22 cellular contexts compared by ENCODE assay signal in genomic region chr1:57285979-57286378, GRCh38.
DNase-seq lines count a peak whose midpoint lies in the region; ATAC-seq, FAIRE-seq and TF ChIP-seq lines count a peak whose summit lies in the region.
"Had no signal": no experiment of that assay in that cellular context is flagged by ENCODE, and none has a peak within 500 bp of the region (broad histone marks: within the 10 kb centered on the region; RNA-seq: fewer than 3 reads in every experiment).

No MANE protein-coding gene starts in this region.

- H4K12ac ChIP-seq in trophoblast cell (ENCODE audit: low read depth, low read length), result no peak overlapping the region

- TF ChIP-seq POLR2A in HepG2 (IDR thresholded peaks at IDR 0.05; ENCODE audit: insufficient read depth in 1 of 2, low read depth in 2 of 2, low read length in 2 of 2), result no peak

- no peak overlapping the region for H4K8ac ChIP-seq in trophoblast cell (ENCODE audit: low read depth, low read length)

- H3K27ac ChIP-seq in liver (ENCODE audit: low read depth in 1 of 2, low read length in 2 of 2) (peak overlapping the region; percentile 19 to 51), HepG2 (ENCODE audit: extremely low read length, insufficient read depth, low read length) (no peak overlapping the region), trophoblast cell (ENCODE audit: low read depth, low read length) (no peak overlapping the region)
- H3K27ac ChIP-seq: 22Rv1; A549; BLaER1 treated with 17β-estradiol and CSF1 and Interleukin-3, amounts not matched to agents 10 nM and 100 nM; C4-2B had no signal

- H3K4me2 ChIP-seq in HepG2 (ENCODE audit: low read depth, low read length) (no peak overlapping the region), trophoblast cell (ENCODE audit: low read length) (no peak overlapping the region)
- H3K4me2 ChIP-seq: A549; BLaER1 treated with 17β-estradiol and CSF1 and Interleukin-3, amounts not matched to agents 10 nM and 100 nM had no signal

- in situ Hi-C loops in HepG2 (cut with HindIII; ENCODE audit: extremely low pct_ligation_motif_present, low pct_unique_long_range_greater_than_20kb), result loop anchor here (25.0 kb wide), 1 partner anchor 449 kb away; no protein-coding TSS in a partner anchor

- CTCF ChIA-PET in HepG2 (lab: Yijun Ruan, JAX; ENCODE audit: low intra/inter-chr PET ratio, low total read pairs), result no interaction called here

- no peak overlapping the region for H3K18ac ChIP-seq in trophoblast cell (ENCODE audit: low read length)

- H3K27me3 ChIP-seq in liver (ENCODE audit: control insufficient read depth in 4 of 4, insufficient read depth in 4 of 4, low read length in 3 of 4), result no peaks in the 10 kb centered on the region
- no peaks in the 10 kb centered on the region for H3K27me3 ChIP-seq in HepG2 (ENCODE audit: control insufficient read depth in 1 of 2, insufficient read depth in 2 of 2, low read length in 2 of 2)
- no peaks in the 10 kb centered on the region for H3K27me3 ChIP-seq in trophoblast cell (ENCODE audit: insufficient read depth, low read length)
- H3K27me3 ChIP-seq: BLaER1 treated with 17β-estradiol and CSF1 and Interleukin-3, amounts not matched to agents 10 nM and 100 nM had no signal

- H3K9ac ChIP-seq in liver (ENCODE audit: low read depth in 1 of 2, low read length in 2 of 2), result no peak overlapping the region
- no peak overlapping the region for H3K9ac ChIP-seq in HepG2 (ENCODE audit: insufficient read depth, low read depth, low read length)
- H3K9ac ChIP-seq in trophoblast cell (ENCODE audit: low read length), result no peak overlapping the region
- H3K9ac ChIP-seq: BLaER1 treated with 17β-estradiol and CSF1 and Interleukin-3, amounts not matched to agents 10 nM and 100 nM had no signal

- H3K9me3 ChIP-seq in liver (ENCODE audit: control insufficient read depth in 4 of 4, low read length in 3 of 4) (no peaks in the 10 kb centered on the region), HepG2 (ENCODE audit: low read length) (no peaks in the 10 kb centered on the region), trophoblast cell (ENCODE audit: insufficient read depth, low read depth, low read length) (no peaks in the 10 kb centered on the region)
- H3K9me3 ChIP-seq: A549; BLaER1 treated with 17β-estradiol and CSF1 and Interleukin-3, amounts not matched to agents 10 nM and 100 nM; Caco-2 had no signal

- no peak overlapping the region for H3K14ac ChIP-seq in trophoblast cell (ENCODE audit: low read length)

- peaks cover 0 to 5% of the 10 kb centered on the region in 2 donors for H3K36me3 Mint-ChIP-seq in activated naive CD4-positive, alpha-beta T cell treated with anti-CD3 and anti-CD28 coated beads, Interleukin-2, amount 50 U/mL, for 72 hours
- H3K36me3 Mint-ChIP-seq: CD8-positive, alpha-beta T cell had no signal

- intact Hi-C loops in HepG2 (cut with micrococcal nuclease; ENCODE audit: unreplicated experiment), result loop anchor here (10.0 kb wide), 1 partner anchor 301 kb away; no protein-coding TSS in a partner anchor

- peaks cover 0 to 32% (median 22%) of the 10 kb centered on the region in 4 donors for H3K4me1 ChIP-seq in liver (ENCODE audit: control insufficient read depth in 4 of 4, insufficient read depth in 4 of 4, low read length in 3 of 4)
- peaks cover 23% of the 10 kb centered on the region for H3K4me1 ChIP-seq in HepG2 (ENCODE audit: insufficient read depth, low read length)
- H3K4me1 ChIP-seq in trophoblast cell (ENCODE audit: control insufficient read depth in 1 of 2, insufficient read depth in 2 of 2, low read length in 2 of 2), result peaks cover 9% of the 10 kb centered on the region in 2 experiments
- H3K4me1 ChIP-seq: A549; BLaER1 treated with 17β-estradiol and CSF1 and Interleukin-3, amounts not matched to agents 10 nM and 100 nM had no signal

- H3K4me3 ChIP-seq in liver (ENCODE audit: low read depth in 1 of 3, low read length in 3 of 3) (no peak overlapping the region), HepG2 (replicated peaks in 1 of 3; ENCODE audit: insufficient read depth in 1 of 3, low read depth in 2 of 3, low read length in 3 of 3) (no peak overlapping the region), trophoblast cell (ENCODE audit: low read depth, low read length) (no peak overlapping the region)
- H3K4me3 ChIP-seq: A549; BLaER1 treated with 17β-estradiol and CSF1 and Interleukin-3, amounts not matched to agents 10 nM and 100 nM had no signal

- no peaks in the 10 kb centered on the region for H3K9me3 Mint-ChIP-seq in activated naive CD4-positive, alpha-beta T cell treated with anti-CD3 and anti-CD28 coated beads, Interleukin-2, amount 50 U/mL, for 72 hours
- H3K9me3 Mint-ChIP-seq: CD4-positive, alpha-beta T cell; CD8-positive, alpha-beta T cell had no signal

- no peak overlapping the region for H2BK120ac ChIP-seq in trophoblast cell (ENCODE audit: insufficient read depth, low read length, poor library complexity)

- peak; percentile 50 for DNase-seq in NCI-H2171 treated with DMSO at 0.1 percent for 48 hours (lab: John Stamatoyannopoulos, UW)
- no peak for DNase-seq in NCI-H2171 (lab: John Stamatoyannopoulos, UW)
- no peak for DNase-seq in HepG2 (ENCODE audit: low spot score)
- DNase-seq in trophoblast cell, result peak; percentile 23 to 72
- no peak for DNase-seq in activated naive CD4-positive, alpha-beta T cell treated with anti-CD3 and anti-CD28 coated beads, Interleukin-2, amount 50 U/mL, for 72 hours (ENCODE audit: low spot score in 2 of 2)
- DNase-seq: AML-193; Caco-2; Calu3; CD4-positive, alpha-beta T cell; CD8-positive, alpha-beta T cell; DMS79 treated with DMSO at 0.1 percent for 48 hours; GF-D8 had no signal

- no peaks in the 10 kb centered on the region for H4K20me1 ChIP-seq in HepG2 (ENCODE audit: insufficient read depth, low read length)
- H4K20me1 ChIP-seq: BLaER1 treated with 17β-estradiol and CSF1 and Interleukin-3, amounts not matched to agents 10 nM and 100 nM had no signal

- TF ChIP-seq RAD21 in liver (IDR thresholded peaks at IDR 0.05), result no peak
- TF ChIP-seq RAD21 in HepG2 (CRISPR knock-in tag; IDR thresholded peaks at IDR 0.05), result no peak

- no peak overlapping the region for H2BK12ac ChIP-seq in trophoblast cell (ENCODE audit: low read length)

- H4K91ac ChIP-seq in trophoblast cell (ENCODE audit: low read depth, low read length), result no peak overlapping the region

- no TSS peak for BruUV-seq in HepG2 (replicated peaks; lab: Mats Ljungman, UMichigan)

- no peak overlapping the region for H3K27ac Mint-ChIP-seq in activated naive CD4-positive, alpha-beta T cell treated with anti-CD3 and anti-CD28 coated beads, Interleukin-2, amount 50 U/mL, for 72 hours
- H3K27ac Mint-ChIP-seq: B cell; CD4-positive, alpha-beta T cell; CD8-positive, alpha-beta T cell had no signal

- no peaks in the 10 kb centered on the region for H3K36me3 ChIP-seq in liver (ENCODE audit: control insufficient read depth in 4 of 4, insufficient read depth in 3 of 4, low read depth in 1 of 4, low read length in 3 of 4)
- no peaks in the 10 kb centered on the region for H3K36me3 ChIP-seq in HepG2 (replicated peaks in 1 of 2; ENCODE audit: control insufficient read depth in 1 of 2, insufficient read depth in 2 of 2, low read length in 2 of 2)
- H3K36me3 ChIP-seq in trophoblast cell (ENCODE audit: control insufficient read depth in 1 of 2, insufficient read depth in 2 of 2, low read length in 2 of 2), result no peaks in the 10 kb centered on the region

- ATAC-seq in HepG2, result no peak
- ATAC-seq in activated naive CD4-positive, alpha-beta T cell treated with anti-CD3 and anti-CD28 coated beads, Interleukin-2, amount 50 U/mL, for 72 hours, result no peak
- ATAC-seq: A549; CD8-positive, alpha-beta T cell had no signal

- H2AFZ ChIP-seq in HepG2 (ENCODE audit: low read length) (no peak overlapping the region), trophoblast cell (ENCODE audit: insufficient read depth, low read length, poor library complexity) (no peak overlapping the region)

- no peak overlapping the region for H3K4ac ChIP-seq in trophoblast cell (ENCODE audit: low read depth, low read length)

- no peak overlapping the region for H3K23ac ChIP-seq in trophoblast cell (ENCODE audit: low read length)

- FAIRE-seq in HepG2 (lab: Jason Lieb, UNC), result no peak
- FAIRE-seq: A549, D721Med, G401.6, GM12891, GM19239 had no signal

- TF ChIP-seq EP300 in HepG2 (IDR thresholded peaks at IDR 0.05; ENCODE audit: low read depth in 2 of 2, low read length in 2 of 2), result no peak
- TF ChIP-seq EP300 in HepG2 (CRISPR knock-in tag; IDR thresholded peaks at IDR 0.05; ENCODE audit: borderline replicate concordance), result no peak

- no peak overlapping the region for H2BK5ac ChIP-seq in trophoblast cell (ENCODE audit: low read depth, low read length, poor library complexity)

- peaks cover 2% of the 10 kb centered on the region for H3K79me1 ChIP-seq in trophoblast cell (ENCODE audit: low read length)

- TF ChIP-seq CTCF in liver (IDR thresholded peaks at IDR 0.05; ENCODE audit: low read depth, low read length, missing input control), result no peak
- no peak for TF ChIP-seq CTCF in HepG2 (CRISPR knock-in tag; IDR thresholded peaks at IDR 0.05)

- POLR2A ChIA-PET in HepG2 (lab: Yijun Ruan, JAX), result no interaction called here

- H3K79me2 ChIP-seq in HepG2 (ENCODE audit: insufficient read depth, low read length) (no peaks in the 10 kb centered on the region), trophoblast cell (ENCODE audit: control insufficient read depth, insufficient read depth, low read length, poor library complexity) (no peaks in the 10 kb centered on the region)

- WGBS in liver, result 47% methylated on average over 2 of the region's 2 CpGs
- WGBS in HepG2 (ENCODE audit: low lambda C conversion rate), result 87% methylated on average over 2 of the region's 2 CpGs
- WGBS in trophoblast cell (ENCODE audit: extremely low coverage, insufficient coverage, insufficient read length), result no CpG with 5 or more reads among the region's 2 CpGs

- H2AK5ac ChIP-seq in trophoblast cell (ENCODE audit: low read length), result no peak overlapping the region

TF ChIP-seq in HepG2, 621 proteins besides CTCF, POLR2A, EP300 and RAD21 (continues in another document):
- TF ChIP-seq ZNF225 (CRISPR knock-in tag; IDR thresholded peaks at IDR 0.05) (no peak), ZNF44 (CRISPR knock-in tag; IDR thresholded peaks at IDR 0.05) (no peak), ARNTL (CRISPR knock-in tag; IDR thresholded peaks at IDR 0.05) (no peak), ZNF597 (CRISPR knock-in tag; IDR thresholded peaks at IDR 0.05) (no peak), SMARCE1 (IDR thresholded peaks at IDR 0.05; ENCODE audit: borderline replicate concordance) (no peak)

Comparison
In these comparisons a context has a peak if more than half of its experiments do, and no peak if none do; other contexts are left out.
1. DNase-seq: peak in NCI-H2171 treated with DMSO at 0.1 percent for 48 hours (single experiment) and trophoblast cell (2 of 2); none in NCI-H2171 (single experiment), HepG2 (single experiment) and activated naive CD4-positive, alpha-beta T cell treated with anti-CD3 and anti-CD28 coated beads, Interleukin-2, amount 50 U/mL, for 72 hours (0 of 2).
2. H3K27ac ChIP-seq: peak in liver (2 of 2); none in HepG2 (single experiment) and trophoblast cell (single experiment).